In the genomic region with DNA sequence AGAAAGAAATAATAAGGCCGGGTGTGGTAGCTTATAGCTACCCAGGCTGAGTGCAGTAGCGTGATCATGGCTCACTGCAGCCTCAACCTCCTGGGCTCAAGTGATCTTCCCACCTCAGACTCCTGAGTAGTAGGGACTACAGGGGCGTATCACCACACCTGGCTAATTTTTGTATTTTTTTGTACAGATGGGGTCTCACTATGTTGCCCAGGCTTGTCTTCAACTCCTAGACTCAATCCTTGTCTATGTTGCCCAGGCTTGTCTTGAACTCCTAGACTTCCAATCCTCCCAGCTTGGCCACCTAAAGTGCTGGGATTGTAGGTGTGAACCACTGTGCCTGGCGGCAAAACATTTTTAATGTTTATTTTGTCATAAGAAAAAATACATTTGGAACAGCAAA, we compare ENCODE assay signal across 22 cellular contexts. TPM values are rescaled to one million over a fixed set of nuclear protein-coding genes. Genes with fewer than 3 reads are reported as not detected.
DNase-seq lines count a peak whose midpoint lies in the region; ATAC-seq, FAIRE-seq and TF ChIP-seq lines count a peak whose summit lies in the region.
"Had no signal": no experiment of that assay in that cellular context is flagged by ENCODE, and none has a peak within 500 bp of the region (broad histone marks: within the 10 kb centered on the region; RNA-seq: fewer than 3 reads in every experiment).

No MANE protein-coding gene starts in this region.

- H3K79me2 ChIP-seq in HepG2 (ENCODE audit: insufficient read depth, low read length) (no peaks in the 10 kb centered on the region), K562 (ENCODE audit: control insufficient read depth, insufficient read depth, low read length) (no peaks in the 10 kb centered on the region)

- H3K9me3 ChIP-seq in HepG2 (ENCODE audit: low read length): no peaks in the 10 kb centered on the region
- no peaks in the 10 kb centered on the region for H3K9me3 ChIP-seq in right lobe of liver
- H3K9me3 ChIP-seq in K562 (replicated peaks; ENCODE audit: control insufficient read depth, insufficient read depth, low read depth, low read length): no peaks in the 10 kb centered on the region
- H3K9me3 ChIP-seq: A549, Caco-2 had no signal

- H3K4me3 ChIP-seq in HepG2 (replicated peaks in 1 of 3; ENCODE audit: insufficient read depth in 1 of 3, low read depth in 2 of 3, low read length in 3 of 3) (no peak overlapping the region), right lobe of liver (no peak overlapping the region), K562 (no peak overlapping the region)
- H3K4me3 ChIP-seq: A549; BLaER1 treated with 17β-estradiol and CSF1 and Interleukin-3, amounts not matched to agents 10 nM and 100 nM had no signal

- TF ChIP-seq CTCF in HepG2 (CRISPR knock-in tag; IDR thresholded peaks at IDR 0.05): no peak
- no peak for TF ChIP-seq CTCF in right lobe of liver (IDR thresholded peaks at IDR 0.05)
- no peak for TF ChIP-seq CTCF in K562 (IDR thresholded peaks at IDR 0.05 in 2 of 3, conservative IDR thresholded peaks at IDR 0.05 in 1 of 3; ENCODE audit: insufficient read depth in 2 of 3, low read depth in 1 of 3, low read length in 3 of 3)
- no peak for TF ChIP-seq CTCF in HFFc6 (IDR thresholded peaks at IDR 0.05)

- H4K20me1 ChIP-seq in HepG2 (ENCODE audit: insufficient read depth, low read length): no peaks in the 10 kb centered on the region
- no peaks in the 10 kb centered on the region for H4K20me1 ChIP-seq in K562 (replicated peaks; ENCODE audit: control insufficient read depth, insufficient read depth, low read length)
- H4K20me1 ChIP-seq: BLaER1 treated with 17β-estradiol and CSF1 and Interleukin-3, amounts not matched to agents 10 nM and 100 nM had no signal

- no peaks in the 10 kb centered on the region for H3K9me3 Mint-ChIP-seq in HFFc6
- H3K9me3 Mint-ChIP-seq: CD4-positive, alpha-beta T cell; CD8-positive, alpha-beta T cell had no signal

- BruUV-seq in HepG2 (replicated peaks; lab: Mats Ljungman, UMichigan) (no TSS peak), K562 (replicated peaks; lab: Mats Ljungman, UMichigan) (no TSS peak)

- H3K4me1 Mint-ChIP-seq in HFFc6 (ENCODE audit: low read depth): no peaks in the 10 kb centered on the region

- DNase-seq in HepG2 (ENCODE audit: low spot score) (no peak), right lobe of liver (no peak), K562 (ENCODE audit: extremely low read depth in 1 of 4, low spot score in 3 of 4) (no peak), HFFc6 (no peak), midbrain (lab: John Stamatoyannopoulos, UW) (no peak)
- DNase-seq: AML-193; Caco-2; Calu3; CD4-positive, alpha-beta T cell; CD8-positive, alpha-beta T cell; DMS79 treated with DMSO at 0.1 percent for 48 hours; GF-D8 had no signal

- no peaks in the 10 kb centered on the region for H3K36me3 Mint-ChIP-seq in HFFc6 (ENCODE audit: low read depth)

- H2AFZ ChIP-seq in HepG2 (ENCODE audit: low read length): no peak overlapping the region
- H2AFZ ChIP-seq in K562 (ENCODE audit: low read depth, low read length): no peak overlapping the region

- in situ Hi-C loops in HepG2 (cut with HindIII; ENCODE audit: extremely low pct_ligation_motif_present, low pct_unique_long_range_greater_than_20kb): no loop called here
- in situ Hi-C loops in K562 (cut with MboI): no loop called here

- no peak for TF ChIP-seq EP300 in HepG2 (IDR thresholded peaks at IDR 0.05; ENCODE audit: low read depth in 2 of 2, low read length in 2 of 2)
- no peak for TF ChIP-seq EP300 in HepG2 (CRISPR knock-in tag; IDR thresholded peaks at IDR 0.05; ENCODE audit: borderline replicate concordance)
- TF ChIP-seq EP300 in K562 (IDR thresholded peaks at IDR 0.05; ENCODE audit: low read length): no peak

- H3K27ac Mint-ChIP-seq in HFFc6: no peak overlapping the region
- H3K27ac Mint-ChIP-seq: B cell; CD4-positive, alpha-beta T cell; CD8-positive, alpha-beta T cell had no signal

- POLR2A ChIA-PET in HepG2 (lab: Yijun Ruan, JAX): no interaction called here
- POLR2A ChIA-PET in K562 (lab: Yijun Ruan, JAX): no interaction called here

- H3K27ac ChIP-seq in HepG2 (ENCODE audit: extremely low read length, insufficient read depth, low read length): no peak overlapping the region
- H3K27ac ChIP-seq in right lobe of liver: no peak overlapping the region
- H3K27ac ChIP-seq in K562 (ENCODE audit: extremely low read depth, low read depth, low read length): no peak overlapping the region
- H3K27ac ChIP-seq: 22Rv1; A549; BLaER1 treated with 17β-estradiol and CSF1 and Interleukin-3, amounts not matched to agents 10 nM and 100 nM; C4-2B had no signal

- no peak for TF ChIP-seq POLR2A in HepG2 (IDR thresholded peaks at IDR 0.05; ENCODE audit: insufficient read depth in 1 of 2, low read depth in 2 of 2, low read length in 2 of 2)
- TF ChIP-seq POLR2A in right lobe of liver (IDR thresholded peaks at IDR 0.05): no peak
- TF ChIP-seq POLR2A in K562 (conservative IDR thresholded peaks at IDR 0.05): no peak

- no peak for TF ChIP-seq RAD21 in HepG2 (CRISPR knock-in tag; IDR thresholded peaks at IDR 0.05)
- no peak for TF ChIP-seq RAD21 in K562 (CRISPR knock-in tag; conservative IDR thresholded peaks at IDR 0.05 in 1 of 2, IDR thresholded peaks at IDR 0.05 in 1 of 2)

- H3K9me1 ChIP-seq in K562 (ENCODE audit: control insufficient read depth, insufficient read depth, low read length): no peaks in the 10 kb centered on the region

- FAIRE-seq in HepG2 (lab: Jason Lieb, UNC): no peak
- no peak for FAIRE-seq in K562 (lab: Jason Lieb, UNC)
- FAIRE-seq: A549, D721Med, G401.6, GM12891, GM19239 had no signal

- H3K27me3 Mint-ChIP-seq in HFFc6 (ENCODE audit: insufficient read depth): no peaks in the 10 kb centered on the region; the same call in none of the 2 replicates
- H3K27me3 Mint-ChIP-seq: B cell; CD4-positive, alpha-beta T cell had no signal

- H3K4me2 ChIP-seq in HepG2 (ENCODE audit: low read depth, low read length) (no peak overlapping the region), K562 (ENCODE audit: insufficient read depth, low read length) (no peak overlapping the region)
- H3K4me2 ChIP-seq: A549; BLaER1 treated with 17β-estradiol and CSF1 and Interleukin-3, amounts not matched to agents 10 nM and 100 nM had no signal

- intact Hi-C loops in HepG2 (cut with micrococcal nuclease; ENCODE audit: unreplicated experiment) (no loop called here), right lobe of liver (cut with DNase I) (no loop called here), K562 (cut with micrococcal nuclease) (no loop called here)

- H3K4me3 Mint-ChIP-seq in HFFc6: no peak overlapping the region
- H3K4me3 Mint-ChIP-seq: B cell; CD4-positive, alpha-beta T cell; CD8-positive, alpha-beta T cell had no signal

- ATAC-seq in HepG2: no peak
- no peak for ATAC-seq in right lobe of liver
- ATAC-seq in K562: no peak
- ATAC-seq: A549; CD8-positive, alpha-beta T cell had no signal

- WGBS in HepG2 (ENCODE audit: low lambda C conversion rate): 91% methylated on average over 4 of the region's 4 CpGs
- WGBS in right lobe of liver (ENCODE audit: insufficient coverage, low coverage, low lambda C conversion rate, missing lambda C conversion rate): 98% methylated on average over 4 of the region's 4 CpGs
- 97% methylated on average over 4 of the region's 4 CpGs for WGBS in K562 (ENCODE audit: insufficient coverage, low coverage, missing lambda C conversion rate)

- H3K27me3 ChIP-seq in HepG2 (ENCODE audit: control insufficient read depth in 1 of 2, insufficient read depth in 2 of 2, low read length in 2 of 2): no peaks in the 10 kb centered on the region
- no peaks in the 10 kb centered on the region for H3K27me3 ChIP-seq in right lobe of liver
- H3K27me3 ChIP-seq in K562 (ENCODE audit: control insufficient read depth in 2 of 2, insufficient read depth in 2 of 2, low read length in 2 of 2): no peaks in the 10 kb centered on the region
- H3K27me3 ChIP-seq: BLaER1 treated with 17β-estradiol and CSF1 and Interleukin-3, amounts not matched to agents 10 nM and 100 nM had no signal

- H3K36me3 ChIP-seq in HepG2 (replicated peaks in 1 of 2; ENCODE audit: control insufficient read depth in 1 of 2, insufficient read depth in 2 of 2, low read length in 2 of 2) (peaks cover 1 to 11% of the 10 kb centered on the region in 2 experiments; a peak in 4 of 5 replicates), right lobe of liver (no peaks in the 10 kb centered on the region), K562 (ENCODE audit: control insufficient read depth, insufficient read depth, low read length) (peaks cover 37% of the 10 kb centered on the region)

- no peak overlapping the region for H3K9ac ChIP-seq in HepG2 (ENCODE audit: insufficient read depth, low read depth, low read length)
- H3K9ac ChIP-seq in K562 (ENCODE audit: insufficient read depth in 1 of 2, low read depth in 2 of 2, low read length in 2 of 2): no peak overlapping the region
- H3K9ac ChIP-seq: BLaER1 treated with 17β-estradiol and CSF1 and Interleukin-3, amounts not matched to agents 10 nM and 100 nM had no signal

- H3K4me1 ChIP-seq in HepG2 (ENCODE audit: insufficient read depth, low read length): no peaks in the 10 kb centered on the region
- no peaks in the 10 kb centered on the region for H3K4me1 ChIP-seq in right lobe of liver
- no peaks in the 10 kb centered on the region for H3K4me1 ChIP-seq in K562 (replicated peaks in 1 of 2; ENCODE audit: control insufficient read depth in 2 of 2, insufficient read depth in 2 of 2, low read length in 2 of 2)
- H3K4me1 ChIP-seq: A549; BLaER1 treated with 17β-estradiol and CSF1 and Interleukin-3, amounts not matched to agents 10 nM and 100 nM; Caco-2 had no signal

- CTCF ChIA-PET in HepG2 (lab: Yijun Ruan, JAX; ENCODE audit: low intra/inter-chr PET ratio, low total read pairs): no interaction called here
- CTCF ChIA-PET in K562 (lab: Yijun Ruan, JAX; ENCODE audit: low intra/inter-chr PET ratio): no interaction called here

RNA-seq across cellular contexts. Expression of gene MIXL1, which starts 30.5 kb away (rescaled TPM):
- total RNA-seq in HepG2 (2016; rRNA removed; fragmentation: Illumina TruSeq; extraction: Trizol) (7.6 and 8.6 TPM in 2 replicates), right lobe of liver (under 1 TPM in 1 of 6 experiments, not detected in 5; 0.29 TPM), K562 (2014; rRNA removed) (not detected in 2 replicates), K562 (2014; rRNA removed; fragmentation: Illumina TruSeq; extraction: Trizol) (not detected in 2 replicates), K562 (2015; rRNA removed; fragmentation: Illumina TruSeq; extraction: Trizol) (not detected in 2 replicates), K562 (2021) (not detected in 2 replicates)
- total RNA-seq in HepG2 (2016; cell fraction: cytosol; rRNA removed; fragmentation: Illumina TruSeq; extraction: Trizol; ENCODE audit: low read depth): 2.6 and 2.8 TPM in 2 replicates
- total RNA-seq in HepG2 (2016; cell fraction: insoluble cytoplasmic fraction; rRNA removed; fragmentation: Illumina TruSeq; extraction: Trizol): 8.2 and 9.4 TPM in 2 replicates
- 9.0 and 9.1 TPM in 2 replicates for total RNA-seq in HepG2 (2016; cell fraction: membrane; rRNA removed; fragmentation: Illumina TruSeq; extraction: Trizol)
- 3.9 and 5.5 TPM in 2 replicates for total RNA-seq in HepG2 (2016; cell fraction: nucleus; rRNA removed; fragmentation: Illumina TruSeq; extraction: Trizol)
- polyA plus RNA-seq in HepG2 (2011; rRNA removed) (12.5 and 18.5 TPM in 2 replicates), K562 (2011; rRNA removed) (not detected in 2 replicates), K562 (2014; fragmentation: Illumina TruSeq; extraction: Trizol) (not detected in 2 replicates), K562 (2014; fragmentation: Nextera tagmentation; extraction: Ambion mirVana) (not detected), K562 (2014; rRNA removed) (not detected in 2 replicates)
- polyA plus RNA-seq in HepG2 (2011; cell fraction: cytosol; rRNA removed): 13.8 and 17.1 TPM in 2 replicates
- 2.2 and 4.1 TPM in 2 replicates for polyA plus RNA-seq in HepG2 (2011; cell fraction: nucleus; rRNA removed)
- polyA plus RNA-seq in HepG2 (2012): 5.2 and 28.7 TPM in 2 replicates
- 8.5 and 8.8 TPM in 2 replicates for polyA plus RNA-seq in HepG2 (2016; cell fraction: cytosol; fragmentation: Illumina TruSeq; extraction: Trizol; ENCODE audit: low read depth)
- polyA plus RNA-seq in HepG2 (2016; cell fraction: insoluble cytoplasmic fraction; fragmentation: Illumina TruSeq; extraction: Trizol; ENCODE audit: low read depth): 33.2 and 42.8 TPM in 2 replicates
- 21.0 and 21.4 TPM in 2 replicates for polyA plus RNA-seq in HepG2 (2016; cell fraction: membrane; fragmentation: Illumina TruSeq; extraction: Trizol; ENCODE audit: low read depth)
- 17.4 and 21.8 TPM in 2 replicates for polyA plus RNA-seq in HepG2 (2016; cell fraction: nucleus; fragmentation: Illumina TruSeq; extraction: Trizol; ENCODE audit: insufficient read depth, low read depth)
- polyA minus RNA-seq in HepG2 (2011; rRNA and poly(A)+ RNA removed; ENCODE audit: low replicate concordance): 29.1 TPM in 1 of 2 replicates, not detected in the other
- 8.1 and 8.9 TPM in 2 replicates for polyA minus RNA-seq in HepG2 (2011; cell fraction: cytosol; rRNA and poly(A)+ RNA removed)
- 4.1 and 5.3 TPM in 2 replicates for polyA minus RNA-seq in HepG2 (2011; cell fraction: nucleus; rRNA and poly(A)+ RNA removed)
- 0.14 TPM in 1 of 2 replicates, not detected in the other for total RNA-seq in K562 (2011; cell fraction: chromatin; rRNA removed; ENCODE audit: low replicate concordance)
- not detected in 2 replicates for total RNA-seq in K562 (2011; cell fraction: nucleolus; rRNA removed)
- not detected in 2 replicates for total RNA-seq in K562 (2011; cell fraction: nucleoplasm; rRNA removed)
- not detected in 2 replicates for polyA plus RNA-seq in K562 (2011; cell fraction: cytosol; rRNA removed)
- polyA plus RNA-seq in K562 (2011; cell fraction: nucleus; rRNA removed): not detected in 2 replicates
- 0.06 TPM in 1 of 2 replicates, not detected in the other for polyA plus RNA-seq in K562 (2012)
- polyA minus RNA-seq in K562 (2011; rRNA and poly(A)+ RNA removed): not detected in 2 replicates
- not detected in 2 replicates for polyA minus RNA-seq in K562 (2011; cell fraction: cytosol; rRNA and poly(A)+ RNA removed)
- not detected in 2 replicates for polyA minus RNA-seq in K562 (2011; cell fraction: nucleus; rRNA and poly(A)+ RNA removed)
- total RNA-seq in HFFc6 (2021; fragmentation: NEBNext Ultra II Directional; extraction: Animal tissue kit (Norgen Biotek cat#: 25700)): under 1 TPM in 1 of 6 experiments, not detected in 5; 0.14 TPM
- total RNA-seq: A172; Caco-2; Calu3; CD4-positive, alpha-beta T cell; CD8-positive, alpha-beta T cell had no signal

RNA-seq across cellular contexts. Expression of gene LIN9, which starts 55.0 kb away (rescaled TPM):
- 10.0 and 15.8 TPM in 2 replicates for total RNA-seq in HepG2 (2016; rRNA removed; fragmentation: Illumina TruSeq; extraction: Trizol)
- 4.3 and 5.1 TPM in 2 replicates for total RNA-seq in HepG2 (2016; cell fraction: cytosol; rRNA removed; fragmentation: Illumina TruSeq; extraction: Trizol; ENCODE audit: low read depth)
- total RNA-seq in HepG2 (2016; cell fraction: insoluble cytoplasmic fraction; rRNA removed; fragmentation: Illumina TruSeq; extraction: Trizol): 9.7 and 14.6 TPM in 2 replicates
- total RNA-seq in HepG2 (2016; cell fraction: membrane; rRNA removed; fragmentation: Illumina TruSeq; extraction: Trizol): 4.7 and 5.9 TPM in 2 replicates
- total RNA-seq in HepG2 (2016; cell fraction: nucleus; rRNA removed; fragmentation: Illumina TruSeq; extraction: Trizol): 8.9 and 10.4 TPM in 2 replicates
- 1.7 and 3.0 TPM in 2 replicates for polyA plus RNA-seq in HepG2 (2011; rRNA removed)
- polyA plus RNA-seq in HepG2 (2011; cell fraction: cytosol; rRNA removed): 1.2 and 1.3 TPM in 2 replicates
- 1.2 and 1.3 TPM in 2 replicates for polyA plus RNA-seq in HepG2 (2011; cell fraction: nucleus; rRNA removed)
- 1.7 and 2.8 TPM in 2 replicates for polyA plus RNA-seq in HepG2 (2012)
- 0.54 and 0.72 TPM in 2 replicates for polyA plus RNA-seq in HepG2 (2016; cell fraction: cytosol; fragmentation: Illumina TruSeq; extraction: Trizol; ENCODE audit: low read depth)
- 10.2 and 11.3 TPM in 2 replicates for polyA plus RNA-seq in HepG2 (2016; cell fraction: insoluble cytoplasmic fraction; fragmentation: Illumina TruSeq; extraction: Trizol; ENCODE audit: low read depth)
- polyA plus RNA-seq in HepG2 (2016; cell fraction: membrane; fragmentation: Illumina TruSeq; extraction: Trizol; ENCODE audit: low read depth): 1.6 and 1.8 TPM in 2 replicates
- 9.5 and 10.3 TPM in 2 replicates for polyA plus RNA-seq in HepG2 (2016; cell fraction: nucleus; fragmentation: Illumina TruSeq; extraction: Trizol; ENCODE audit: insufficient read depth, low read depth)
- 1.2 and 4.5 TPM in 2 replicates for polyA minus RNA-seq in HepG2 (2011; rRNA and poly(A)+ RNA removed; ENCODE audit: low replicate concordance)
- polyA minus RNA-seq in HepG2 (2011; cell fraction: cytosol; rRNA and poly(A)+ RNA removed): 2.0 and 2.1 TPM in 2 replicates
- polyA minus RNA-seq in HepG2 (2011; cell fraction: nucleus; rRNA and poly(A)+ RNA removed): 5.2 and 7.6 TPM in 2 replicates
- total RNA-seq in right lobe of liver: 1 to 10 TPM in 2 of 6 experiments, under 1 TPM in 4; 0.46 to 1.5 (median 0.91) TPM
- 14.8 and 38.6 TPM in 2 replicates for total RNA-seq in K562 (2011; cell fraction: chromatin; rRNA removed; ENCODE audit: low replicate concordance)
- total RNA-seq in K562 (2011; cell fraction: nucleolus; rRNA removed): 8.2 and 11.1 TPM in 2 replicates
- 15.6 and 18.7 TPM in 2 replicates for total RNA-seq in K562 (2011; cell fraction: nucleoplasm; rRNA removed)
- total RNA-seq in K562 (2014; rRNA removed): 15.8 and 18.8 TPM in 2 replicates
- 31.4 and 37.5 TPM in 2 replicates for total RNA-seq in K562 (2014; rRNA removed; fragmentation: Illumina TruSeq; extraction: Trizol)
- 29.3 and 30.6 TPM in 2 replicates for total RNA-seq in K562 (2015; rRNA removed; fragmentation: Illumina TruSeq; extraction: Trizol)
- total RNA-seq in K562 (2021): 18.9 and 19.4 TPM in 2 replicates
- 22.9 and 33.0 TPM in 2 replicates for polyA plus RNA-seq in K562 (2011; rRNA removed)
- 7.5 and 14.3 TPM in 2 replicates for polyA plus RNA-seq in K562 (2011; cell fraction: cytosol; rRNA removed)
- polyA plus RNA-seq in K562 (2011; cell fraction: nucleus; rRNA removed): 15.2 and 19.7 TPM in 2 replicates
- polyA plus RNA-seq in K562 (2012): 11.8 and 14.2 TPM in 2 replicates
- 21.6 and 25.3 TPM in 2 replicates for polyA plus RNA-seq in K562 (2014; fragmentation: Illumina TruSeq; extraction: Trizol)
- 10 to 100 TPM; 19.4 to 26.8 TPM for polyA plus RNA-seq in K562 (2014; fragmentation: Nextera tagmentation; extraction: Ambion mirVana)
- 19.6 and 25.5 TPM in 2 replicates for polyA plus RNA-seq in K562 (2014; rRNA removed)
- polyA minus RNA-seq in K562 (2011; rRNA and poly(A)+ RNA removed): 23.7 and 24.4 TPM in 2 replicates
- polyA minus RNA-seq in K562 (2011; cell fraction: cytosol; rRNA and poly(A)+ RNA removed): 6.8 and 10.7 TPM in 2 replicates
- polyA minus RNA-seq in K562 (2011; cell fraction: nucleus; rRNA and poly(A)+ RNA removed): 10.4 and 18.0 TPM in 2 replicates
- 1 to 10 TPM; 3.6 to 5.2 (median 4.5) TPM for total RNA-seq in HFFc6 (2021; fragmentation: NEBNext Ultra II Directional; extraction: Animal tissue kit (Norgen Biotek cat#: 25700))

Comparison
In these comparisons a context has a peak if more than half of its experiments do, and no peak if none do; other contexts are left out.
1. Of the 241 proteins assayed by ChIP-seq in both HepG2 and K562: peak only in HepG2: none; only in K562: none; in both: ZNF121; in neither: 240.